Comparison of ENCODE assay signal across 30 cellular contexts in genomic region chr14:77143071-77143470, GRCh38. TPM values are rescaled to one million over a fixed set of nuclear protein-coding genes. Genes with fewer than 3 reads are reported as not detected.
DNase-seq lines count a peak whose midpoint lies in the region; ATAC-seq and TF ChIP-seq lines count a peak whose summit lies in the region.
"Had no signal": no experiment of that assay in that cellular context is flagged by ENCODE, and none has a peak within 500 bp of the region (broad histone marks: within the 10 kb centered on the region; RNA-seq: fewer than 3 reads in every experiment).

No MANE protein-coding gene starts in this region.

- H3K4me3 ChIP-seq in HUES6 (ENCODE audit: low read depth, low read length), result peak overlapping the region; percentile 74
- H3K4me3 ChIP-seq: GM23248, heart right ventricle, mucosa of descending colon, psoas muscle, suprapubic skin, uterus had no signal

- ATAC-seq in omental fat pad (ENCODE audit: low FRiP score), result no peak
- ATAC-seq: heart right ventricle; left ventricle myocardium superior; mucosa of descending colon; psoas muscle; stimulated activated memory B cell treated with anti-CD40 and anti-IgM and Interleukin-4, amounts not matched to agents 10 μg/mL and 1 μg/mL and 100 μg/mL, for 72 hours had no signal

- H3K36me3 ChIP-seq in HUES6 (ENCODE audit: control insufficient read depth, insufficient read depth, low read length), result no peaks in the 10 kb centered on the region; the same call in 1 of the 2 replicates
- H3K36me3 ChIP-seq: heart right ventricle, suprapubic skin, uterus had no signal

- H3K4me1 Mint-ChIP-seq in nephron, result peaks cover 12% of the 10 kb centered on the region
- H3K4me1 Mint-ChIP-seq in activated CD4-positive, alpha-beta memory T cell treated with anti-CD3 and anti-CD28 coated beads for 36 hours (ENCODE audit: low read depth), result peaks cover 23% of the 10 kb centered on the region

- POLR2A ChIA-PET in activated CD4-positive, alpha-beta memory T cell treated with anti-CD3 and anti-CD28 coated beads for 36 hours (lab: Charles Lee), result no interaction called here

- no peaks in the 10 kb centered on the region for H3K9me3 ChIP-seq in HUES6 (ENCODE audit: control insufficient read depth, insufficient read depth, low read depth, low read length)
- H3K9me3 ChIP-seq: heart right ventricle, mucosa of descending colon, psoas muscle, suprapubic skin, uterus had no signal

- peaks cover 52% of the 10 kb centered on the region for H3K27me3 ChIP-seq in HUES6 (ENCODE audit: control insufficient read depth, insufficient read depth, low read length)

- DNase-seq in DMS 273 (lab: John Stamatoyannopoulos, UW; ENCODE audit: unreplicated experiment) (peak; percentile 81), iPS-NIHi7 (ENCODE audit: extremely low spot score) (no peak), omental fat pad (ENCODE audit: low spot score) (no peak), COLO668 (lab: John Stamatoyannopoulos, UW; ENCODE audit: unreplicated experiment) (no peak)
- DNase-seq in activated CD4-positive, alpha-beta memory T cell treated with anti-CD3 and anti-CD28 coated beads for 36 hours, result no peak
- DNase-seq: activated CD4-positive, CD25-positive, alpha-beta regulatory T cell treated with anti-CD3 and anti-CD28 coated beads, Interleukin-2, amount 50 U/mL, for 72 hours; activated CD8-positive, alpha-beta memory T cell treated with anti-CD3 and anti-CD28 coated beads for 24 hours; activated naive CD4-positive, alpha-beta T cell treated with Interleukin-2 at 50 U/mL for 16 hours; activated T-cell treated with anti-CD3 and anti-CD28 coated beads, Interleukin-2, amount 50 U/mL, for 24 hours; CD4-positive, CD25-positive, alpha-beta regulatory T cell; DMS79; GM23248; heart right ventricle; left ventricle myocardium superior; mucosa of descending colon; NCI-H1417 treated with DMSO at 0.1 percent for 48 hours; NCI-H2171; NCI-H526 treated with DMSO at 0.1 percent for 48 hours; psoas muscle; stimulated activated CD4-positive, alpha-beta T cell treated with anti-CD3 and anti-CD28 coated beads, Interleukin-2, amount 100 ng/mL, for 24 hours; SW 1271; uterus had no signal

- intact Hi-C loops in activated CD4-positive, alpha-beta memory T cell treated with anti-CD3 and anti-CD28 coated beads for 36 hours (cut with micrococcal nuclease), result no loop called here

- CTCF ChIA-PET in activated CD4-positive, alpha-beta memory T cell treated with anti-CD3 and anti-CD28 coated beads for 36 hours (lab: Charles Lee), result interaction anchor here (0.8 to 4.9 kb wide), 7 partner anchors 9 to 268 kb away, joined by 3 to 29 read pairs (median 6); no protein-coding TSS in a partner anchor

- no peaks in the 10 kb centered on the region for H3K9me3 Mint-ChIP-seq in nephron
- no peaks in the 10 kb centered on the region for H3K9me3 Mint-ChIP-seq in activated CD4-positive, alpha-beta memory T cell treated with anti-CD3 and anti-CD28 coated beads for 36 hours
- H3K9me3 Mint-ChIP-seq: activated T-cell treated with anti-CD3 and anti-CD28 coated beads, Interleukin-2, amount 50 U/mL, for 24 hours; stimulated activated memory B cell treated with anti-CD40 and anti-IgM and Interleukin-4, amounts not matched to agents 10 μg/mL and 1 μg/mL and 100 μg/mL, for 72 hours had no signal

- TF ChIP-seq CTCF in nephron (IDR thresholded peaks at IDR 0.05; ENCODE audit: unreplicated experiment in 3 of 3) (no peak), omental fat pad (IDR thresholded peaks at IDR 0.05) (no peak)

- H3K27ac ChIP-seq in HUES6 (ENCODE audit: low read depth, low read length) (no peak overlapping the region), angular gyrus (ENCODE audit: low read depth, low read length) (peak overlapping the region; percentile 66)
- H3K27ac ChIP-seq: GM23248, heart right ventricle, HL-60, psoas muscle, suprapubic skin, uterus had no signal

- peak overlapping the region; percentile 5 to 38 (median 15) for H3K4me3 Mint-ChIP-seq in nephron
- H3K4me3 Mint-ChIP-seq in activated CD4-positive, alpha-beta memory T cell treated with anti-CD3 and anti-CD28 coated beads for 36 hours, result no peak overlapping the region
- H3K4me3 Mint-ChIP-seq: activated T-cell treated with anti-CD3 and anti-CD28 coated beads, Interleukin-2, amount 50 U/mL, for 24 hours; stimulated activated memory B cell treated with anti-CD40 and anti-IgM and Interleukin-4, amounts not matched to agents 10 μg/mL and 1 μg/mL and 100 μg/mL, for 72 hours had no signal

- H3K9ac ChIP-seq in HUES6 (ENCODE audit: low read length), result no peak overlapping the region
- H3K9ac ChIP-seq: GM23248 had no signal

- H3K27me3 Mint-ChIP-seq in nephron (ENCODE audit: low read depth), result peaks cover 91% of the 10 kb centered on the region
- peaks cover 63% of the 10 kb centered on the region for H3K27me3 Mint-ChIP-seq in activated CD4-positive, alpha-beta memory T cell treated with anti-CD3 and anti-CD28 coated beads for 36 hours

- no peaks in the 10 kb centered on the region for H3K36me3 Mint-ChIP-seq in nephron (ENCODE audit: low read depth)
- H3K36me3 Mint-ChIP-seq in activated CD4-positive, alpha-beta memory T cell treated with anti-CD3 and anti-CD28 coated beads for 36 hours, result no peaks in the 10 kb centered on the region
- H3K36me3 Mint-ChIP-seq: CD4-positive, CD25-positive, alpha-beta regulatory T cell; IgD-negative memory B cell; stimulated activated memory B cell treated with anti-CD40 and anti-IgM and Interleukin-4, amounts not matched to agents 10 μg/mL and 1 μg/mL and 100 μg/mL, for 72 hours had no signal

- H3K4me1 ChIP-seq in HUES6 (ENCODE audit: control insufficient read depth, insufficient read depth, low read length), result peaks cover 45% of the 10 kb centered on the region

- no peak overlapping the region for H3K27ac Mint-ChIP-seq in nephron
- no peak overlapping the region for H3K27ac Mint-ChIP-seq in activated CD4-positive, alpha-beta memory T cell treated with anti-CD3 and anti-CD28 coated beads for 36 hours
- H3K27ac Mint-ChIP-seq: activated T-cell treated with anti-CD3 and anti-CD28 coated beads, Interleukin-2, amount 50 U/mL, for 24 hours; CD4-positive, CD25-positive, alpha-beta regulatory T cell; stimulated activated memory B cell treated with anti-CD40 and anti-IgM and Interleukin-4, amounts not matched to agents 10 μg/mL and 1 μg/mL and 100 μg/mL, for 72 hours had no signal

RNA-seq across cellular contexts. Expression of gene ZDHHC22, which starts 1.5 kb away (rescaled TPM):
- total RNA-seq in activated CD4-positive, alpha-beta memory T cell treated with anti-CD3 and anti-CD28 coated beads for 36 hours, result not detected
- not detected for total RNA-seq in omental fat pad
- total RNA-seq: CD4-positive, CD25-positive, alpha-beta regulatory T cell; dermis microvascular lymphatic vessel endothelial cell; GM23248; left ventricle myocardium superior; psoas muscle; suprapubic skin; uterus had no signal

RNA-seq across cellular contexts. Expression of gene TMEM63C, which starts 38.5 kb away (rescaled TPM):
- 1 to 10 TPM in 1 of 2 experiments, under 1 TPM in 1; 0.80 to 1.7 TPM for total RNA-seq in activated CD4-positive, alpha-beta memory T cell treated with anti-CD3 and anti-CD28 coated beads for 36 hours
- total RNA-seq in omental fat pad, result under 1 TPM in 1 of 4 donors, not detected in 3; 0.13 TPM
- total RNA-seq: GM23248 had no signal

RNA-seq across cellular contexts. Expression of gene CIPC, which starts 45.0 kb away (rescaled TPM):
- total RNA-seq in activated CD4-positive, alpha-beta memory T cell treated with anti-CD3 and anti-CD28 coated beads for 36 hours, result 1 to 10 TPM; 7.3 to 7.5 TPM
- total RNA-seq in omental fat pad, result 10 to 100 TPM; 34.2 to 47.3 (median 40.3) TPM

Comparison
In these comparisons a context has a peak if more than half of its experiments do, and no peak if none do; other contexts are left out.
1. RNA of gene CIPC, which starts 45.0 kb away (total RNA-seq): 34.2 to 47.3 TPM in omental fat pad; 7.3 to 7.5 TPM in activated CD4-positive, alpha-beta memory T cell treated with anti-CD3 and anti-CD28 coated beads for 36 hours; every median in the first group is over 4 times any median in the second.